In genomic region chr5:142713151-142713706, GRCh38 we compare ENCODE assay signal across 1 cellular context.
TF ChIP-seq lines count a peak whose summit lies in the region.

No MANE protein-coding gene starts in this region.

TF ChIP-seq in IMR-90, 13 proteins besides CTCF, POLR2A, EP300 and RAD21:
- TF ChIP-seq USF2 (IDR thresholded peaks at IDR 0.05; ENCODE audit: low read depth, low read length) = no peak
- TF ChIP-seq MAFK (IDR thresholded peaks at IDR 0.05; ENCODE audit: low read depth, low read length) = no peak
- TF ChIP-seq SMC3 (IDR thresholded peaks at IDR 0.05; ENCODE audit: low read depth, low read length) = peak; percentile 71
- no peak for TF ChIP-seq BHLHE40 (IDR thresholded peaks at IDR 0.05; ENCODE audit: low read depth, low read length)
- TF ChIP-seq RCOR1 (IDR thresholded peaks at IDR 0.05; ENCODE audit: insufficient replicate concordance, low read length) = no peak
- no peak for TF ChIP-seq RFX5 (IDR thresholded peaks at IDR 0.05; ENCODE audit: low read depth, low read length)
- peak; percentile 17; the same call in 1 of the 2 replicates for TF ChIP-seq MAZ (IDR thresholded peaks at IDR 0.05; ENCODE audit: borderline replicate concordance, low read depth, low read length)
- 0 out of 2 replicates have a peak, but pooled peaks have one; percentile 26 for TF ChIP-seq MXI1 (IDR thresholded peaks at IDR 0.05; ENCODE audit: borderline replicate concordance, low read depth, low read length)
- TF ChIP-seq FOS (IDR thresholded peaks at IDR 0.05; ENCODE audit: low read depth, low read length) = no peak
- no peak for TF ChIP-seq CEBPB (IDR thresholded peaks at IDR 0.05; ENCODE audit: low read depth, low read length)
- no peak for TF ChIP-seq CHD1 (IDR thresholded peaks at IDR 0.05; ENCODE audit: low read depth, low read length)
TF ChIP-seq in IMR-90: peak in this region for 3.
